In the genomic region with DNA sequence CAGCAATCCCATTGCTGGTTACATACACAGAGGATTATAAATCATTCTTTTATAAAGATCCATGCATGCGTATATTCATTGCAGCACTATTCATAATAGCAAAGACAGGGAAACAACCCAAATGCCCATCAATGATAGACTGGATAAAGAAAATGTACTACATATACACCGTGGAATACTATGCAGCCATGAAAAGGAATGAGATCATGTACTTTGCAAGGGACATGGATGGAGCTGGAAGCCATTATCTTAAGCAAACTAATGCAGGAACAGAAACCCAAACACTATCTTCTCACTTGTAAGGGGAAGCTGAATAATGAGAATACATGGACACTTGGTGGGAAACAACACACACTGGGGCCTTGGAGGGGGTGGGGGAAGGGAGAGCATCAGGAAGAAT, we compare ENCODE assay signal across 21 cellular contexts.
DNase-seq lines count a peak whose midpoint lies in the region; ATAC-seq, FAIRE-seq and TF ChIP-seq lines count a peak whose summit lies in the region.
"Had no signal": no experiment of that assay in that cellular context is flagged by ENCODE, and none has a peak within 500 bp of the region (broad histone marks: within the 10 kb centered on the region; RNA-seq: fewer than 3 reads in every experiment).

No MANE protein-coding gene starts in this region.

- H3K4me1 Mint-ChIP-seq in nephron: no peaks in the 10 kb centered on the region
- H3K4me1 Mint-ChIP-seq: B cell had no signal

- H3K79me2 ChIP-seq in K562 (ENCODE audit: control insufficient read depth, insufficient read depth, low read length): no peaks in the 10 kb centered on the region

- ATAC-seq in K562: no peak
- ATAC-seq: A549; CD8-positive, alpha-beta T cell had no signal

- 0% methylated on average over 2 of the region's 2 CpGs for WGBS in K562 (ENCODE audit: insufficient coverage, low coverage, missing lambda C conversion rate)
- 81 to 95% (median 88%) methylated on average over 2 of the region's 2 CpGs for WGBS in small intestine, 3 donors

- no peaks in the 10 kb centered on the region for H4K20me1 ChIP-seq in K562 (replicated peaks; ENCODE audit: control insufficient read depth, insufficient read depth, low read length)
- H4K20me1 ChIP-seq: BLaER1 treated with 17β-estradiol and CSF1 and Interleukin-3, amounts not matched to agents 10 nM and 100 nM had no signal

- no peak overlapping the region for H3K27ac ChIP-seq in HEK293 (ENCODE audit: extremely low read depth, low read depth, low read length)
- H3K27ac ChIP-seq in K562 (ENCODE audit: extremely low read depth, low read depth, low read length): no peak overlapping the region
- H3K27ac ChIP-seq in small intestine (ENCODE audit: low read depth in 1 of 2, low read length in 1 of 2): no peak overlapping the region
- H3K27ac ChIP-seq: 22Rv1; A549; BLaER1 treated with 17β-estradiol and CSF1 and Interleukin-3, amounts not matched to agents 10 nM and 100 nM; C4-2B had no signal

- BruUV-seq in K562 (replicated peaks; lab: Mats Ljungman, UMichigan): no TSS peak

- H3K9me3 Mint-ChIP-seq in nephron: peaks cover 6% of the 10 kb centered on the region

- H3K36me3 Mint-ChIP-seq in nephron (ENCODE audit: low read depth): no peaks in the 10 kb centered on the region
- H3K36me3 Mint-ChIP-seq: CD8-positive, alpha-beta T cell had no signal

- no peak overlapping the region for H3K4me3 ChIP-seq in HEK293 (ENCODE audit: low read depth, low read length)
- no peak overlapping the region for H3K4me3 ChIP-seq in K562
- H3K4me3 ChIP-seq in small intestine (ENCODE audit: low read depth in 1 of 2, low read length in 2 of 2): no peak overlapping the region
- H3K4me3 ChIP-seq: A549; BLaER1 treated with 17β-estradiol and CSF1 and Interleukin-3, amounts not matched to agents 10 nM and 100 nM had no signal

- intact Hi-C loops in K562 (cut with micrococcal nuclease): no loop called here

- in situ Hi-C loops in K562 (cut with MboI): no loop called here

- H3K9ac ChIP-seq in K562 (ENCODE audit: insufficient read depth in 1 of 2, low read depth in 2 of 2, low read length in 2 of 2): no peak overlapping the region
- H3K9ac ChIP-seq: BLaER1 treated with 17β-estradiol and CSF1 and Interleukin-3, amounts not matched to agents 10 nM and 100 nM had no signal

- no peaks in the 10 kb centered on the region for H3K9me1 ChIP-seq in K562 (ENCODE audit: control insufficient read depth, insufficient read depth, low read length)

- CTCF ChIA-PET in HEK293 (lab: Yijun Ruan, JAX) (no interaction called here), K562 (lab: Yijun Ruan, JAX; ENCODE audit: low intra/inter-chr PET ratio) (no interaction called here)

- no peaks in the 10 kb centered on the region for H3K27me3 ChIP-seq in K562 (ENCODE audit: control insufficient read depth in 2 of 2, insufficient read depth in 2 of 2, low read length in 2 of 2)
- no peaks in the 10 kb centered on the region for H3K27me3 ChIP-seq in small intestine (ENCODE audit: control insufficient read depth in 2 of 2, insufficient read depth in 2 of 2, low read length in 2 of 2)
- H3K27me3 ChIP-seq: BLaER1 treated with 17β-estradiol and CSF1 and Interleukin-3, amounts not matched to agents 10 nM and 100 nM had no signal

- no peaks in the 10 kb centered on the region for H3K4me1 ChIP-seq in HEK293 (ENCODE audit: control insufficient read depth, insufficient read depth, low read length)
- no peaks in the 10 kb centered on the region for H3K4me1 ChIP-seq in K562 (replicated peaks in 1 of 2; ENCODE audit: control insufficient read depth in 2 of 2, insufficient read depth in 2 of 2, low read length in 2 of 2)
- H3K4me1 ChIP-seq in small intestine (ENCODE audit: control insufficient read depth in 2 of 2, insufficient read depth in 1 of 2, low read depth in 1 of 2, low read length in 1 of 2): no peaks in the 10 kb centered on the region
- H3K4me1 ChIP-seq: A549; BLaER1 treated with 17β-estradiol and CSF1 and Interleukin-3, amounts not matched to agents 10 nM and 100 nM; Caco-2 had no signal

- TF ChIP-seq EP300 in K562 (IDR thresholded peaks at IDR 0.05; ENCODE audit: low read length): no peak

- H3K4me2 ChIP-seq in K562 (ENCODE audit: insufficient read depth, low read length): no peak overlapping the region
- H3K4me2 ChIP-seq: A549; BLaER1 treated with 17β-estradiol and CSF1 and Interleukin-3, amounts not matched to agents 10 nM and 100 nM had no signal

- H3K27ac Mint-ChIP-seq in nephron: peak overlapping the region; percentile 44 to 73 (median 54)
- H3K27ac Mint-ChIP-seq: B cell; CD4-positive, alpha-beta T cell; CD8-positive, alpha-beta T cell had no signal

- no peak for TF ChIP-seq POLR2A in K562 (conservative IDR thresholded peaks at IDR 0.05)

- no peak for TF ChIP-seq RAD21 in K562 (CRISPR knock-in tag; conservative IDR thresholded peaks at IDR 0.05 in 1 of 2, IDR thresholded peaks at IDR 0.05 in 1 of 2)

- H3K4me3 Mint-ChIP-seq in nephron: no peak overlapping the region
- H3K4me3 Mint-ChIP-seq: B cell; CD4-positive, alpha-beta T cell; CD8-positive, alpha-beta T cell had no signal

- no peak overlapping the region for H2AFZ ChIP-seq in K562 (ENCODE audit: low read depth, low read length)

- FAIRE-seq in K562 (lab: Jason Lieb, UNC) (no peak), small intestine (lab: Jason Lieb, UNC) (no peak)
- FAIRE-seq: A549, D721Med, G401.6, GM12891, GM19239 had no signal

- DNase-seq in K562 (ENCODE audit: extremely low read depth in 1 of 4, low spot score in 3 of 4) (no peak), small intestine (no peak)
- DNase-seq in activated CD4-positive, CD25-positive, alpha-beta regulatory T cell treated with anti-CD3 and anti-CD28 coated beads, Interleukin-2, amount 50 U/mL, for 72 hours: no peak
- DNase-seq: AML-193; Caco-2; Calu3; CD4-positive, alpha-beta T cell; CD8-positive, alpha-beta T cell; DMS79 treated with DMSO at 0.1 percent for 48 hours; GF-D8 had no signal

- no peaks in the 10 kb centered on the region for H3K36me3 ChIP-seq in HEK293 (ENCODE audit: control insufficient read depth in 2 of 2, insufficient read depth in 1 of 2, low read length in 2 of 2)
- H3K36me3 ChIP-seq in K562 (ENCODE audit: control insufficient read depth, insufficient read depth, low read length): no peaks in the 10 kb centered on the region
- no peaks in the 10 kb centered on the region for H3K36me3 ChIP-seq in small intestine (ENCODE audit: control insufficient read depth in 2 of 2, insufficient read depth in 2 of 2, low read length in 2 of 2)
- H3K36me3 ChIP-seq: BLaER1 treated with 17β-estradiol and CSF1 and Interleukin-3, amounts not matched to agents 10 nM and 100 nM had no signal

- H3K27me3 Mint-ChIP-seq in nephron (ENCODE audit: low read depth): no peaks in the 10 kb centered on the region
- H3K27me3 Mint-ChIP-seq: B cell; CD4-positive, alpha-beta T cell had no signal

- H3K9me3 ChIP-seq in HEK293 (ENCODE audit: control insufficient read depth, insufficient read depth, low read depth, low read length) (no peaks in the 10 kb centered on the region), K562 (replicated peaks; ENCODE audit: control insufficient read depth, insufficient read depth, low read depth, low read length) (no peaks in the 10 kb centered on the region), small intestine (ENCODE audit: control insufficient read depth, low read depth) (no peaks in the 10 kb centered on the region)
- H3K9me3 ChIP-seq: A549, Caco-2 had no signal

- TF ChIP-seq CTCF in HEK293 (tag by site-specific recombination; IDR thresholded peaks at IDR 0.05): no peak
- no peak for TF ChIP-seq CTCF in K562 (IDR thresholded peaks at IDR 0.05 in 2 of 3, conservative IDR thresholded peaks at IDR 0.05 in 1 of 3; ENCODE audit: insufficient read depth in 2 of 3, low read depth in 1 of 3, low read length in 3 of 3)
- TF ChIP-seq CTCF in nephron (IDR thresholded peaks at IDR 0.05; ENCODE audit: unreplicated experiment in 3 of 3): no peak

- POLR2A ChIA-PET in HEK293 (lab: Yijun Ruan, JAX): no interaction called here
- POLR2A ChIA-PET in K562 (lab: Yijun Ruan, JAX): no interaction called here

TF ChIP-seq in HEK293, 187 proteins besides CTCF, POLR2A, EP300 and RAD21:
- TF ChIP-seq ZNF302 (tag by site-specific recombination; IDR thresholded peaks at IDR 0.05; ENCODE audit: low read depth): no peak
- peak; percentile 80 for TF ChIP-seq ZNF146 (tag by site-specific recombination; IDR thresholded peaks at IDR 0.05)

TF ChIP-seq in K562, 482 proteins besides CTCF, POLR2A, EP300 and RAD21:
- TF ChIP-seq ZNF146 (CRISPR knock-in tag; IDR thresholded peaks at IDR 0.05; ENCODE audit: unreplicated experiment) (peak; percentile 84), RBM15 (IDR thresholded peaks at IDR 0.05; ENCODE audit: insufficient read depth, low read length) (no peak), RBM25 (IDR thresholded peaks at IDR 0.05; ENCODE audit: low read depth, low read length, severe bottlenecking) (peak; percentile 40)

Comparison
In these comparisons a context has a peak if more than half of its experiments do, and no peak if none do; other contexts are left out.
1. Of the 44 proteins assayed by ChIP-seq in both K562 and HEK293: peak only in K562: none; only in HEK293: none; in both: ZNF146; in neither: 43.